Comparison of ENCODE assay signal across 13 cellular contexts in genomic region chr4:55365347-55365728, GRCh38.
"Had no signal": no experiment of that assay in that cellular context is flagged by ENCODE, and none has a peak within 500 bp of the region (broad histone marks: within the 10 kb centered on the region; RNA-seq: fewer than 3 reads in every experiment).

No MANE protein-coding gene starts in this region.

- H3K4me1 Mint-ChIP-seq: activated naive CD8-positive, alpha-beta T cell treated with anti-CD3 and anti-CD28 coated beads for 36 hours had no signal

- H3K4me1 ChIP-seq: parathyroid adenoma had no signal

- ATAC-seq: esophagus mucosa had no signal

- H3K9ac ChIP-seq: parathyroid adenoma had no signal

- H3K27me3 Mint-ChIP-seq: activated naive CD8-positive, alpha-beta T cell treated with anti-CD3 and anti-CD28 coated beads for 36 hours had no signal

- H3K27ac ChIP-seq: brain microvascular endothelial cell, parathyroid adenoma had no signal

- H2AFZ ChIP-seq: parathyroid adenoma had no signal

- H3K79me2 ChIP-seq: parathyroid adenoma had no signal

- H3K9me3 ChIP-seq: upper lobe of left lung had no signal

- H3K36me3 ChIP-seq: brain microvascular endothelial cell, upper lobe of left lung had no signal

- H3K4me3 Mint-ChIP-seq: activated naive CD8-positive, alpha-beta T cell treated with anti-CD3 and anti-CD28 coated beads for 36 hours; T-helper 2 cell treated with Interferon-gamma antibody and Interleukin-4, amounts not matched to agents 5 μg/mL and 100 μg/mL, for 36 hours had no signal

- H3K27me3 ChIP-seq: brain microvascular endothelial cell, upper lobe of left lung had no signal

- H3K27ac Mint-ChIP-seq: activated naive CD8-positive, alpha-beta T cell treated with anti-CD3 and anti-CD28 coated beads for 36 hours; T-helper 2 cell treated with Interferon-gamma antibody and Interleukin-4, amounts not matched to agents 5 μg/mL and 100 μg/mL, for 36 hours had no signal

- H3K4me3 ChIP-seq: upper lobe of left lung had no signal

- DNase-seq: activated CD4-positive, alpha-beta T cell treated with anti-CD3 and anti-CD28 coated beads, Interleukin-2, amount 50 U/mL, for 1 hour; activated CD8-positive, alpha-beta memory T cell treated with anti-CD3 and anti-CD28 coated beads for 24 hours; activated gamma-delta T cell treated with Interleukin-2 at 50 U/mL for 16 hours; activated naive CD8-positive, alpha-beta T cell treated with anti-CD3 and anti-CD28 coated beads for 36 hours; brain microvascular endothelial cell; kidney glomerular epithelial cell; stimulated activated CD4-positive, alpha-beta T cell treated with anti-CD3 and anti-CD28 coated beads, Interleukin-15, amount 100 ng/mL, for 24 hours; stimulated activated CD4-positive, alpha-beta T cell treated with anti-CD3 and anti-CD28 coated beads, Interleukin-4, amount 100 ng/mL, for 1 hour; stimulated activated naive CD4-positive, alpha-beta T cell; upper lobe of left lung had no signal

- H3K9me3 Mint-ChIP-seq: activated naive CD8-positive, alpha-beta T cell treated with anti-CD3 and anti-CD28 coated beads for 36 hours; T-helper 2 cell treated with Interferon-gamma antibody and Interleukin-4, amounts not matched to agents 5 μg/mL and 100 μg/mL, for 36 hours had no signal
